ENCODE assay signal across 18 cellular contexts in the genomic region with DNA sequence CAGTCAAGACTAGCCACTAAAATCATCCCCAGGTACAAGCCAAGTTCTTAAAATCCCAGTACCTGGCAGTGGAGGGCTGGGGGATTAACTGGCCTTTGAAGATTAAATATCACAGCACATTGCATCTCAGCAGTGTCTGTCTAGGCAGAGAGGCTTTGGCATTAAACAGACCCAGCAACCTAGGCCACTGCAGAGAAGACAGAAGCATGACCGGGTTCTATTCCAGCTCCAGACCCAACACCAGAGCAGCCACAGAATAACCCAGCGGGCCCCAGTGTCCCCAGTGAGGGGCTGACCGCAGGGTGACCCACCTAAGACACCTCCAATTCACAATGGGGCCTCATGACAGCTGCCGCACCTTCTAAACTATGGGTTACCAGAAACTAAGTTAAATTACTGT.
"Had no signal": no experiment of that assay in that cellular context is flagged by ENCODE, and none has a peak within 500 bp of the region (broad histone marks: within the 10 kb centered on the region; RNA-seq: fewer than 3 reads in every experiment).

No MANE protein-coding gene starts in this region.

- H3K27ac ChIP-seq: heart left ventricle, ovary, right atrium auricular region, thyroid gland, upper lobe of right lung, vagina had no signal

- H3K27ac Mint-ChIP-seq: mesothelial cell of epicardium, natural killer cell had no signal

- H3K9me3 ChIP-seq: ovary, right atrium auricular region, thyroid gland, upper lobe of right lung, vagina had no signal

- H3K36me3 Mint-ChIP-seq: mesothelial cell of epicardium, natural killer cell had no signal

- H3K9me3 Mint-ChIP-seq: natural killer cell had no signal

- H3K36me3 ChIP-seq: heart left ventricle, ovary, right atrium auricular region, thyroid gland, upper lobe of right lung, vagina had no signal

- H3K4me1 Mint-ChIP-seq: mesothelial cell of epicardium, natural killer cell, neural crest cell had no signal

- H3K4me1 ChIP-seq: heart left ventricle, right atrium auricular region, thyroid gland, upper lobe of right lung, vagina had no signal

- FAIRE-seq: colon, frontal cortex, small intestine had no signal

- H3K4me3 ChIP-seq: heart left ventricle, ovary, right atrium auricular region, thyroid gland, upper lobe of right lung, vagina had no signal

- H3K27me3 ChIP-seq: ovary, right atrium auricular region, thyroid gland, upper lobe of right lung, vagina had no signal

- H3K4me3 Mint-ChIP-seq: mesothelial cell of epicardium, natural killer cell, neural crest cell had no signal

- DNase-seq: dermis blood vessel endothelial cell; effector CD4-positive, alpha-beta T cell; heart left ventricle; hippocampal formation; kidney glomerular epithelial cell; natural killer cell; ovary; small intestine; stimulated activated CD4-positive, alpha-beta T cell treated with anti-CD3 and anti-CD28 coated beads, Interleukin-2, amount 100 ng/mL, for 48 hours; stimulated activated naive CD4-positive, alpha-beta T cell treated with Interleukin-2 at 50 U/mL for 16 hours; thyroid gland; upper lobe of right lung had no signal
